In the genomic region with DNA sequence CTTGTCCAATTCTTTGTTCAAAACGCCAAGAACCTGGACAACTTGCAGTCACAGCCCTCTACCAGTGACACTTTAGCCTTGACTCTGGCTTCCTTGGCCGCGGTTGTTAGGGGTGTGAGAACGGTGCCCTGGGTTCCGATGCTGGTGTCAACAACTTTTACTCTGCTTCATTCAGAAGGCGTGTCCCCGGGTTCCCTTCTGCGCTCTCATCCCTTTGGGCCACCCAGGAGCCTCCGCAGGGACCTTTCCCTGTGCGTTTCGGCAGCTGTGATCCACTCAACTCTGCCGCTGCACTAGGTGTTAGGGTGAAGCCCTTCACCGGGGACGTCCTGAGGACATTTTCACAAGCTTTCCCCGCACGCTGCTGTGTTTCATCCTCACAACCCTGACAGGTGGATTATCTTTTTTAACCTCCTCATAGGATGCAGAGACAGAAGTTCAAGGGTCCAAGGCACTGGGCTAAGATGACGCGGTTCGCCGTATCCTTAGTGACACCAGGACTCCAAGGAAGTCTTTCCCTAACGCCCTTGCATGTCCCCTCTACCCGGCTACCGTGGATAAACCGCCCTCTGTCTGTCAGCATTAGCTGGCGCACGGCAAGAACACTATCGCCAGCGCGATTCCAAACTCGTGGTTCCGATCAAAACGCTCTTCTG, we compare ENCODE assay signal across 20 cellular contexts.
"Had no signal": no experiment of that assay in that cellular context is flagged by ENCODE, and none has a peak within 500 bp of the region (broad histone marks: within the 10 kb centered on the region; RNA-seq: fewer than 3 reads in every experiment).

No MANE protein-coding gene starts in this region.

- H3K9me3 ChIP-seq: MG63 had no signal

- DNase-seq: Karpas-422, KG1, MG63, NCI-H1092, NCI-H1105 treated with DMSO at 0.1 percent for 48 hours, NCI-H1417 treated with DMSO at 0.1 percent for 48 hours, NCI-H187, NCI-H2029, NCI-H2081 treated with DMSO at 0.1 percent for 48 hours, NCI-H2171, NCI-H2227 treated with DMSO at 0.1 percent for 48 hours, NCI-H524, NCI-H526 treated with DMSO at 0.1 percent for 48 hours, NCI-H774, Right ventricle myocardium superior, RPMI8226, SIG-M5 had no signal

- H3K36me3 ChIP-seq: MG63, SJSA1 had no signal

- H3K27ac ChIP-seq: SJSA1, SK-N-MC had no signal

- H3K27me3 ChIP-seq: MG63 had no signal

- H3K4me3 ChIP-seq: MG63, SJSA1, SK-N-MC had no signal

- FAIRE-seq: RCC 7860 had no signal
